ENCODE assay signal across 8 cellular contexts in genomic region chr3:9809239-9809614, GRCh38. TPM values are rescaled to one million over a fixed set of nuclear protein-coding genes. Genes with fewer than 3 reads are reported as not detected.
A peak's percentile ranks its signal among the peaks of the same experiment; 100 is the strongest.
DNase-seq lines count a peak whose midpoint lies in the region; ATAC-seq and TF ChIP-seq lines count a peak whose summit lies in the region.

No MANE protein-coding gene starts in this region.

- TF ChIP-seq CTCF in SU-DHL-6 (IDR thresholded peaks at IDR 0.05; ENCODE audit: insufficient read depth, low read length, poor library complexity, severe bottlenecking) (no peak), epithelial cell of proximal tubule (conservative IDR thresholded peaks at IDR 0.05; ENCODE audit: low read depth, low read length) (no peak), prostate gland (IDR thresholded peaks at IDR 0.05) (no peak)

- H3K9me2 ChIP-seq in SU-DHL-6 (replicated peaks; ENCODE audit: insufficient read depth, low read length): no peaks in the 10 kb centered on the region

- peak overlapping the region; percentile 72 for H2AFZ ChIP-seq in SU-DHL-6 (ENCODE audit: low read depth, low read length, severe bottlenecking)

- CTCF ChIA-PET in activated CD4-positive, alpha-beta T cell treated with anti-CD3 and anti-CD28 coated beads for 36 hours (lab: Charles Lee): interaction anchor here (0.7 to 1.9 kb wide), 7 partner anchors 16 to 446 kb away, joined by 3 to 8 read pairs (median 4); partner anchors contain the start of gene ARPC4

- peak overlapping the region; percentile 60 for H3K4me2 ChIP-seq in SU-DHL-6 (ENCODE audit: low read depth, low read length, poor library complexity, severe bottlenecking)

- WGBS in prostate gland: 87% methylated on average over 4 of the region's 4 CpGs

- H3F3A ChIP-seq in SU-DHL-6 (ENCODE audit: insufficient read depth): peaks cover 26% of the 10 kb centered on the region

- H3K9me3 ChIP-seq in SU-DHL-6 (ENCODE audit: insufficient read depth, low read length) (no peaks in the 10 kb centered on the region), prostate gland (no peaks in the 10 kb centered on the region)

- H3K27me3 Mint-ChIP-seq in activated CD4-positive, alpha-beta T cell treated with anti-CD3 and anti-CD28 coated beads for 36 hours: no peaks in the 10 kb centered on the region

- H3K79me2 ChIP-seq in SU-DHL-6 (ENCODE audit: insufficient read depth, low read length): no peaks in the 10 kb centered on the region

- intact Hi-C loops in activated CD4-positive, alpha-beta T cell treated with anti-CD3 and anti-CD28 coated beads for 36 hours (cut with DNase I, micrococcal nuclease): loop anchor here in 1 of 2 experiments (1.0 kb wide), 1 partner anchor 16 kb away; the partner anchor contains the start of gene ARPC4
- intact Hi-C loops in prostate gland (cut with DNase I): no loop called here

- POLR2A ChIA-PET in activated CD4-positive, alpha-beta T cell treated with anti-CD3 and anti-CD28 coated beads for 36 hours (lab: Charles Lee): interaction anchor here (1.1 to 2.1 kb wide), 2 partner anchors 16 to 137 kb away, joined by 3 to 5 read pairs; partner anchors contain the start of gene ARPC4

- H3K36me3 Mint-ChIP-seq in activated CD4-positive, alpha-beta T cell treated with anti-CD3 and anti-CD28 coated beads for 36 hours (ENCODE audit: low read depth): peaks cover 64% of the 10 kb centered on the region

- peak overlapping the region; percentile 56 for H3K9ac ChIP-seq in SU-DHL-6 (ENCODE audit: low read length)

- no peaks in the 10 kb centered on the region for H3K9me3 Mint-ChIP-seq in activated CD4-positive, alpha-beta T cell treated with anti-CD3 and anti-CD28 coated beads for 36 hours (ENCODE audit: low read depth)

- peak; percentile 42 for DNase-seq in activated CD4-positive, alpha-beta T cell treated with anti-CD3 and anti-CD28 coated beads for 36 hours
- no peak for DNase-seq in activated CD4-positive, alpha-beta T cell treated with anti-CD3 and anti-CD28 coated beads, Interleukin-2, amount 50 U/mL, for 4 hours
- DNase-seq in epithelial cell of proximal tubule (ENCODE audit: low read depth) (no peak), prostate gland (ENCODE audit: low spot score) (no peak), hippocampal formation (lab: John Stamatoyannopoulos, UW) (no peak), OCI-M1 (lab: John Stamatoyannopoulos, UW) (no peak), A172 (ENCODE audit: low spot score) (no peak)

- H3K4me3 ChIP-seq in SU-DHL-6 (ENCODE audit: insufficient read depth, low read length, poor library complexity, severe bottlenecking) (peak overlapping the region; percentile 36), epithelial cell of proximal tubule (ENCODE audit: low read depth, low read length) (peak overlapping the region; percentile 66), prostate gland (peak overlapping the region in 1 of 2 donors; percentile 60)

- H3K27ac Mint-ChIP-seq in activated CD4-positive, alpha-beta T cell treated with anti-CD3 and anti-CD28 coated beads for 36 hours: peak overlapping the region; percentile 94

- H3K4me1 Mint-ChIP-seq in activated CD4-positive, alpha-beta T cell treated with anti-CD3 and anti-CD28 coated beads for 36 hours: peaks cover 34% of the 10 kb centered on the region

- H3K27me3 ChIP-seq in SU-DHL-6 (ENCODE audit: low read length) (no peaks in the 10 kb centered on the region), prostate gland (replicated peaks; ENCODE audit: insufficient read depth) (no peaks in the 10 kb centered on the region)

- TF ChIP-seq POLR2A in prostate gland (IDR thresholded peaks at IDR 0.05): no peak

- no peaks in the 10 kb centered on the region for H3K4me1 ChIP-seq in prostate gland (replicated peaks)

- no peaks in the 10 kb centered on the region for H4K20me1 ChIP-seq in SU-DHL-6 (ENCODE audit: low read depth, low read length)

- H3K4me3 Mint-ChIP-seq in activated CD4-positive, alpha-beta T cell treated with anti-CD3 and anti-CD28 coated beads for 36 hours: peak overlapping the region; percentile 75

- ATAC-seq in activated CD4-positive, alpha-beta T cell treated with anti-CD3 and anti-CD28 coated beads for 36 hours: peak; percentile 45

- H3K36me3 ChIP-seq in SU-DHL-6 (ENCODE audit: low read length) (0 out of 2 replicates have a peak, but pooled peaks cover 4% of the 10 kb centered on the region), prostate gland (no peaks in the 10 kb centered on the region)

- H3K27ac ChIP-seq in SU-DHL-6 (ENCODE audit: low read depth, low read length): peak overlapping the region; percentile 51
- peak overlapping the region; percentile 91 to 98 for H3K27ac ChIP-seq in prostate gland

RNA-seq across cellular contexts. Expression of gene TTLL3, which starts 0.8 kb away (rescaled TPM):
- total RNA-seq in activated CD4-positive, alpha-beta T cell treated with anti-CD3 and anti-CD28 coated beads for 36 hours: 10 to 100 TPM; 47.5 to 49.8 TPM
- 5.3 and 9.7 TPM in 2 replicates for total RNA-seq in epithelial cell of proximal tubule
- total RNA-seq in prostate gland: 10 to 100 TPM; 40.7 to 69.0 TPM
- 10.2 and 15.6 TPM in 2 replicates for total RNA-seq in A172 (2014; rRNA removed; shearing (Covaris generic))

RNA-seq across cellular contexts. Expression of gene ARPC4, which starts 16.3 kb away (rescaled TPM):
- 100 to 1,000 TPM; 164 to 231 TPM for total RNA-seq in activated CD4-positive, alpha-beta T cell treated with anti-CD3 and anti-CD28 coated beads for 36 hours
- total RNA-seq in epithelial cell of proximal tubule: 153 and 296 TPM in 2 replicates
- total RNA-seq in prostate gland: 100 to 1,000 TPM; 121 to 152 TPM
- total RNA-seq in A172 (2014; rRNA removed; shearing (Covaris generic)): 196 and 274 TPM in 2 replicates

RNA-seq across cellular contexts. Expression of gene TADA3, which starts 17.0 kb away (rescaled TPM):
- total RNA-seq in activated CD4-positive, alpha-beta T cell treated with anti-CD3 and anti-CD28 coated beads for 36 hours: 10 to 100 TPM; 80.7 to 96.4 TPM
- 54.7 and 73.9 TPM in 2 replicates for total RNA-seq in epithelial cell of proximal tubule
- 100 to 1,000 TPM; 130 to 131 TPM for total RNA-seq in prostate gland
- 150 and 167 TPM in 2 replicates for total RNA-seq in A172 (2014; rRNA removed; shearing (Covaris generic))

RNA-seq across cellular contexts. Expression of gene RPUSD3, which starts 34.6 kb away (rescaled TPM):
- total RNA-seq in activated CD4-positive, alpha-beta T cell treated with anti-CD3 and anti-CD28 coated beads for 36 hours: 10 to 100 TPM; 79.2 to 81.5 TPM
- total RNA-seq in epithelial cell of proximal tubule (45.1 and 71.8 TPM in 2 replicates), prostate gland (10 to 100 TPM; 40.9 to 44.6 TPM)
- 50.4 and 56.3 TPM in 2 replicates for total RNA-seq in A172 (2014; rRNA removed; shearing (Covaris generic))

RNA-seq across cellular contexts. Expression of gene CAMK1, which starts 39.5 kb away (rescaled TPM):
- 10 to 100 TPM; 48.4 to 53.1 TPM for total RNA-seq in activated CD4-positive, alpha-beta T cell treated with anti-CD3 and anti-CD28 coated beads for 36 hours
- 40.1 and 41.0 TPM in 2 replicates for total RNA-seq in epithelial cell of proximal tubule
- 100 to 1,000 TPM in 1 of 2 donors, 10 to 100 TPM in 1; 74.4 to 167 TPM for total RNA-seq in prostate gland
- 78.3 and 82.6 TPM in 2 replicates for total RNA-seq in A172 (2014; rRNA removed; shearing (Covaris generic))
